ENCODE assay signal across 8 cellular contexts in genomic region chrX:68498044-68498507, GRCh38. TPM values are rescaled to one million over a fixed set of nuclear protein-coding genes. Genes with fewer than 3 reads are reported as not detected.
DNase-seq lines count a peak whose midpoint lies in the region; ATAC-seq and TF ChIP-seq lines count a peak whose summit lies in the region.

No MANE protein-coding gene starts in this region.

- H3K4me1 ChIP-seq in ACC112 (ENCODE audit: control insufficient read depth, insufficient read depth, low read length, unreplicated experiment), result no peaks in the 10 kb centered on the region
- H3K4me1 ChIP-seq in adrenal gland (replicated peaks in 1 of 2), result peaks cover 0 to 16% of the 10 kb centered on the region in 2 donors
- H3K4me1 ChIP-seq in left lung, result peaks cover 0 to 9% of the 10 kb centered on the region in 2 donors
- H3K4me1 ChIP-seq in tibial nerve, result peaks cover 0 to 20% (median 0%) of the 10 kb centered on the region in 4 donors

- peaks cover 33% of the 10 kb centered on the region for H3K79me2 ChIP-seq in ACC112 (ENCODE audit: control insufficient read depth, insufficient read depth, low read length, unreplicated experiment)

- H3K27me3 ChIP-seq in ACC112 (ENCODE audit: insufficient read depth, low read length), result no peaks in the 10 kb centered on the region
- peaks cover 10% of the 10 kb centered on the region for H3K27me3 ChIP-seq in adrenal gland
- H3K27me3 ChIP-seq in left lung, result no peaks in the 10 kb centered on the region
- H3K27me3 ChIP-seq in tibial nerve, result peaks cover 0 to 4% of the 10 kb centered on the region in 2 donors

- H3K4me3 ChIP-seq in ACC112 (ENCODE audit: low read depth, low read length) (peak overlapping the region; percentile 84), HFF-Myc (replicated peaks; ENCODE audit: low read depth, low read length) (peak overlapping the region; percentile 70), adrenal gland (peak overlapping the region; percentile 53 to 83 (median 72)), left lung (peak overlapping the region; percentile 35 to 58), tibial nerve (peak overlapping the region; percentile 47 to 72 (median 66))

- H3K9me3 ChIP-seq in adrenal gland (replicated peaks in 1 of 3) (no peaks in the 10 kb centered on the region), left lung (no peaks in the 10 kb centered on the region), tibial nerve (no peaks in the 10 kb centered on the region)

- ATAC-seq in left lung, result peak; percentile 24
- ATAC-seq in GM19328 (IDR thresholded peaks at IDR 0.05; ENCODE audit: unreplicated experiment), result no peak
- ATAC-seq in HG02623 (IDR thresholded peaks at IDR 0.05; ENCODE audit: unreplicated experiment), result no peak

- DNase-seq in HFF-Myc (ENCODE audit: extremely low read depth, low read depth) (no peak), adrenal gland (no peak), left lung (no peak), tibial nerve (ENCODE audit: low spot score in 2 of 2) (no peak), NCI-H1092 treated with DMSO at 0.1 percent for 48 hours (lab: John Stamatoyannopoulos, UW) (no peak)

- intact Hi-C loops in adrenal gland (cut with DNase I), result no loop called here
- intact Hi-C loops in left lung (cut with DNase I), result no loop called here

- TF ChIP-seq CTCF in HFF-Myc (IDR thresholded peaks at IDR 0.05; ENCODE audit: low read depth, low read length, missing control alignments) (no peak), adrenal gland (IDR thresholded peaks at IDR 0.05) (no peak), left lung (IDR thresholded peaks at IDR 0.05) (no peak), tibial nerve (IDR thresholded peaks at IDR 0.05) (no peak)

- TF ChIP-seq POLR2A in adrenal gland (IDR thresholded peaks at IDR 0.05) (no peak), tibial nerve (IDR thresholded peaks at IDR 0.05) (no peak)

- H3K36me3 ChIP-seq in ACC112 (ENCODE audit: insufficient read depth, low read length), result no peaks in the 10 kb centered on the region
- no peaks in the 10 kb centered on the region for H3K36me3 ChIP-seq in adrenal gland (replicated peaks in 1 of 2)
- H3K36me3 ChIP-seq in left lung, result no peaks in the 10 kb centered on the region
- no peaks in the 10 kb centered on the region for H3K36me3 ChIP-seq in tibial nerve

- peak overlapping the region; percentile 52 for H2AFZ ChIP-seq in ACC112 (ENCODE audit: low read length, unreplicated experiment)

- WGBS in adrenal gland, 4 donors, result 1 to 33% (median 10%) methylated on average over 4 of the region's 4 CpGs
- WGBS in tibial nerve, 2 donors, result 0 to 29% methylated on average over 4 of the region's 4 CpGs

- H3K27ac ChIP-seq in ACC112 (ENCODE audit: low read depth, low read length) (peak overlapping the region; percentile 93), adrenal gland (peak overlapping the region; percentile 90 to 98 (median 94)), left lung (peak overlapping the region; percentile 90 to 94), tibial nerve (peak overlapping the region; percentile 90 to 97 (median 96))

- no peak for TF ChIP-seq EP300 in tibial nerve (IDR thresholded peaks at IDR 0.05)

RNA-seq across cellular contexts. Expression of gene YIPF6, which starts 0.8 kb away (rescaled TPM):
- total RNA-seq in adrenal gland (10 to 100 TPM; 23.4 to 60.3 (median 38.4) TPM), left lung (10 to 100 TPM; 50.0 to 54.5 TPM), tibial nerve (10 to 100 TPM; 22.5 to 25.5 (median 24.3) TPM)
- 10 to 100 TPM in 1 of 3 donors, 1 to 10 TPM in 2; 5.9 to 30.6 (median 6.3) TPM for polyA plus RNA-seq in adrenal gland
